ENCODE assay signal across 8 cellular contexts in genomic region chr17:63827002-63827800, GRCh38. TPM values are rescaled to one million over a fixed set of nuclear protein-coding genes. Genes with fewer than 3 reads are reported as not detected.
DNase-seq lines count a peak whose midpoint lies in the region; ATAC-seq and TF ChIP-seq lines count a peak whose summit lies in the region.

A gene with protein sequence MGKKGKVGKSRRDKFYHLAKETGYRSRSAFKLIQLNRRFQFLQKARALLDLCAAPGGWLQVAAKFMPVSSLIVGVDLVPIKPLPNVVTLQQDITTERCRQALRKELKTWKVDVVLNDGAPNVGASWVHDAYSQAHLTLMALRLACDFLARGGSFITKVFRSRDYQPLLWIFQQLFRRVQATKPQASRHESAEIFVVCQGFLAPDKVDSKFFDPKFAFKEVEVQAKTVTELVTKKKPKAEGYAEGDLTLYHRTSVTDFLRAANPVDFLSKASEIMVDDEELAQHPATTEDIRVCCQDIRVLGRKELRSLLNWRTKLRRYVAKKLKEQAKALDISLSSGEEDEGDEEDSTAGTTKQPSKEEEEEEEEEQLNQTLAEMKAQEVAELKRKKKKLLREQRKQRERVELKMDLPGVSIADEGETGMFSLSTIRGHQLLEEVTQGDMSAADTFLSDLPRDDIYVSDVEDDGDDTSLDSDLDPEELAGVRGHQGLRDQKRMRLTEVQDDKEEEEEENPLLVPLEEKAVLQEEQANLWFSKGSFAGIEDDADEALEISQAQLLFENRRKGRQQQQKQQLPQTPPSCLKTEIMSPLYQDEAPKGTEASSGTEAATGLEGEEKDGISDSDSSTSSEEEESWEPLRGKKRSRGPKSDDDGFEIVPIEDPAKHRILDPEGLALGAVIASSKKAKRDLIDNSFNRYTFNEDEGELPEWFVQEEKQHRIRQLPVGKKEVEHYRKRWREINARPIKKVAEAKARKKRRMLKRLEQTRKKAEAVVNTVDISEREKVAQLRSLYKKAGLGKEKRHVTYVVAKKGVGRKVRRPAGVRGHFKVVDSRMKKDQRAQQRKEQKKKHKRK (minus strand): TSS chr17:63827663. CDS start chr17:63826902, 761 bp downstream.
Gene PSMC5, plus strand, starts transcription at chr17:63827431. Its CDS starts 60 bp downstream, at chr17:63827491.

- peaks cover 16% of the 10 kb centered on the region for H4K20me1 ChIP-seq in PC-9 (ENCODE audit: insufficient read depth)

- peaks cover 100% of the 10 kb centered on the region for H3K36me3 Mint-ChIP-seq in activated T-cell treated with anti-CD3 and anti-CD28 coated beads, Interleukin-2, amount 50 U/mL, for 24 hours (ENCODE audit: low read depth)

- H3K27ac ChIP-seq in PC-9 (peak within 1 kb of the TSS; percentile 89), muscle layer of colon (ENCODE audit: low read depth, low read length) (peak within 1 kb of the TSS; percentile 95)

- H3K79me2 ChIP-seq in PC-9 (ENCODE audit: low read depth) = peaks cover 51% of the 10 kb centered on the region

- no peaks in the 10 kb centered on the region for H3K27me3 Mint-ChIP-seq in activated T-cell treated with anti-CD3 and anti-CD28 coated beads, Interleukin-2, amount 50 U/mL, for 24 hours

- ATAC-seq in GM21717 (IDR thresholded peaks at IDR 0.05; ENCODE audit: unreplicated experiment) (peak; percentile 85), esophagus mucosa (peak; percentile 86)

- peak within 1 kb of the TSS; percentile 86 for H3K9ac ChIP-seq in muscle layer of colon (ENCODE audit: low read length)

- peak within 1 kb of the TSS; percentile 100 for H3K27ac Mint-ChIP-seq in activated T-cell treated with anti-CD3 and anti-CD28 coated beads, Interleukin-2, amount 50 U/mL, for 24 hours

- no peaks in the 10 kb centered on the region for H3K9me3 Mint-ChIP-seq in activated T-cell treated with anti-CD3 and anti-CD28 coated beads, Interleukin-2, amount 50 U/mL, for 24 hours

- intact Hi-C loops in PC-9 (cut with micrococcal nuclease; ENCODE audit: unreplicated experiment) = loop anchor here (1.0 to 2.0 kb wide), 3 partner anchors 12 to 52 kb away; partner anchors contain the start of gene DDX42

- in situ Hi-C loops in KBM-7 (cut with MboI; ENCODE audit: low pct_unique_long_range_greater_than_20kb, low sequenced_read_pairs) = no loop called here

- peak; percentile 77 for DNase-seq in DMS79 (lab: John Stamatoyannopoulos, UW)
- DNase-seq in KBM-7 = peak; percentile 96
- peak; percentile 88 to 90 for DNase-seq in PC-9
- peak; percentile 94 for DNase-seq in activated T-cell treated with anti-CD3 and anti-CD28 coated beads, Interleukin-2, amount 50 U/mL, for 24 hours
- peak; percentile 89 for DNase-seq in stimulated activated CD8-positive, alpha-beta memory T cell treated with anti-CD3 and anti-CD28 coated beads, Interleukin-7, amount 100 ng/mL, for 24 hours (ENCODE audit: low read depth)

- TF ChIP-seq CTCF in PC-9 (conservative IDR thresholded peaks at IDR 0.05) = peak; percentile 38; the same call in 1 of the 2 replicates

- peaks cover 80% of the 10 kb centered on the region for H3K4me1 Mint-ChIP-seq in activated T-cell treated with anti-CD3 and anti-CD28 coated beads, Interleukin-2, amount 50 U/mL, for 24 hours (ENCODE audit: low read depth)

- H3K9me2 ChIP-seq in PC-9 (ENCODE audit: insufficient read depth) = no peaks in the 10 kb centered on the region

- H3K36me3 ChIP-seq in PC-9 (ENCODE audit: low read depth) (peaks cover 45% of the 10 kb centered on the region), muscle layer of colon (ENCODE audit: insufficient read depth, low read length) (peaks cover 69% of the 10 kb centered on the region)

- CTCF ChIA-PET in PC-9 (lab: Charles Lee) = interaction anchor here (0.5 to 1.1 kb wide), 2 partner anchors 11 to 22 kb away, joined by 3 to 10 read pairs; no protein-coding TSS in a partner anchor

- H3K4me3 Mint-ChIP-seq in activated T-cell treated with anti-CD3 and anti-CD28 coated beads, Interleukin-2, amount 50 U/mL, for 24 hours = peak within 1 kb of the TSS; percentile 96

- peaks cover 18% of the 10 kb centered on the region for H3K4me1 ChIP-seq in PC-9 (replicated peaks; ENCODE audit: insufficient read depth)
- peaks cover 31% of the 10 kb centered on the region for H3K4me1 ChIP-seq in muscle layer of colon (ENCODE audit: insufficient read depth, low read length)

- peak within 1 kb of the TSS; percentile 86 for H3K4me2 ChIP-seq in PC-9

- H3K27me3 ChIP-seq in PC-9 (ENCODE audit: insufficient read depth, low read depth) (no peaks in the 10 kb centered on the region), muscle layer of colon (ENCODE audit: control insufficient read depth in 1 of 2, insufficient read depth in 2 of 2, low read length in 2 of 2) (no peaks in the 10 kb centered on the region)

- H3K9me3 ChIP-seq in PC-9 (ENCODE audit: insufficient read depth, low read depth) = no peaks in the 10 kb centered on the region
- H3K9me3 ChIP-seq in muscle layer of colon (ENCODE audit: low read length) = no peaks in the 10 kb centered on the region

- H2AFZ ChIP-seq in PC-9 = peak within 1 kb of the TSS; percentile 80

- peaks cover 45% of the 10 kb centered on the region for H3F3A ChIP-seq in PC-9 (ENCODE audit: insufficient read depth, low read depth)

- H3K4me3 ChIP-seq in PC-9 (peak within 1 kb of the TSS; percentile 70), muscle layer of colon (ENCODE audit: low read depth in 1 of 2, low read length in 2 of 2) (peak within 1 kb of the TSS; percentile 83 to 94)

- BruUV-seq in PC-9 (replicated peaks; lab: Mats Ljungman, UMichigan) = no TSS peak

- POLR2A ChIA-PET in PC-9 (lab: Charles Lee; ENCODE audit: unreplicated experiment) = interaction anchor here (0.6 to 0.7 kb wide), 3 partner anchors 12 to 85 kb away, joined by 3 to 7 read pairs (median 4); no protein-coding TSS in a partner anchor

RNA-seq across cellular contexts. Expression of the first gene that starts in this region (rescaled TPM):
- total RNA-seq in PC-9 (2021) (36.9 and 44.0 TPM in 2 replicates), esophagus mucosa (18.7 TPM)

RNA-seq across cellular contexts. Expression of gene PSMC5, which starts in this region (rescaled TPM):
- total RNA-seq in PC-9 (2021) (128 and 150 TPM in 2 replicates), esophagus mucosa (102 TPM)

Comparison
In these comparisons a context has a peak if more than half of its experiments do, and no peak if none do; other contexts are left out.
1. Peak in every context shown above with its lines: DNase-seq, ATAC-seq, H3K4me3 ChIP-seq and H3K27ac ChIP-seq.